In the genomic region with DNA sequence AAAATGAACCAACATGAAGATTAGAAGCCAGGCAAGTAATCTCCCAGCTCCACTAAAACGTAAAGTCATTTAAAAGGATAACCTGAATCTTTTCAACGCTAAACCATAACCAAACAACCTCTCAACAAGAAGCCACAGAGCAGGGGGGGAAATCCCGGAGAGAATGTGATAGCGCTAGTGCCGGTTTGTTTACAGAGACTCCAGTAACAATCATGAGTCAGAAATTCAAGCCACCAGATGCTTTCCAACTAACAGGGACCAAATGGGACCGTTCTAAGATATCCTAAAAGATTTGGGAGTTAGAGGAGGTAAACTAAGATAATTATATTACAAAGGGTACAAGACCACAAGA, we compare ENCODE assay signal across 8 cellular contexts. TPM values are rescaled to one million over a fixed set of nuclear protein-coding genes. Genes with fewer than 3 reads are reported as not detected.
DNase-seq lines count a peak whose midpoint lies in the region; ATAC-seq and TF ChIP-seq lines count a peak whose summit lies in the region.

No MANE protein-coding gene starts in this region.

- H3K79me2 ChIP-seq in OCI-LY7 (ENCODE audit: insufficient read depth, low read depth, low read length) (peaks cover 30% of the 10 kb centered on the region), osteoblast (ENCODE audit: insufficient read depth, low read length) (peaks cover 39% of the 10 kb centered on the region)

- no peak for TF ChIP-seq POLR2A in tibial nerve (IDR thresholded peaks at IDR 0.05)

- H3K27ac Mint-ChIP-seq in activated T-helper 2 cell treated with anti-CD3 and anti-CD28 coated beads, Interferon-gamma antibody, Interleukin-2, Interleukin-4, amounts not matched to agents 10 μg/mL and 5 μg/mL and 100 μg/mL, durations not matched to agents 14 hours and 24 hours and 36 hours = peak overlapping the region; percentile 99

- peaks cover 21% of the 10 kb centered on the region for H3K4me1 ChIP-seq in OCI-LY7 (ENCODE audit: insufficient read depth, low read length, poor library complexity, severe bottlenecking)
- peaks cover 32% of the 10 kb centered on the region for H3K4me1 ChIP-seq in osteoblast (ENCODE audit: insufficient read depth, low read length)
- peaks cover 0 to 55% (median 22%) of the 10 kb centered on the region in 4 donors for H3K4me1 ChIP-seq in tibial nerve

- peaks cover 33% of the 10 kb centered on the region for H3K36me3 Mint-ChIP-seq in activated T-helper 2 cell treated with anti-CD3 and anti-CD28 coated beads, Interferon-gamma antibody, Interleukin-2, Interleukin-4, amounts not matched to agents 10 μg/mL and 5 μg/mL and 100 μg/mL, durations not matched to agents 14 hours and 24 hours and 36 hours (ENCODE audit: low read depth)

- POLR2A ChIA-PET in OCI-LY7 (lab: Charles Lee) = interaction anchor here (0.9 to 3.2 kb wide), 7 partner anchors 9 to 164 kb away, joined by 3 to 14 read pairs (median 7); a partner anchor contains a TSS

- H3K4me3 ChIP-seq in OCI-LY7 (ENCODE audit: low read depth, low read length, poor library complexity, severe bottlenecking) (peak overlapping the region; percentile 88), foreskin fibroblast (ENCODE audit: low read depth in 1 of 2, low read length in 2 of 2) (peak overlapping the region; percentile 83 to 99), osteoblast (ENCODE audit: insufficient read depth, low read length) (peak overlapping the region; percentile 98), tibial nerve (peak overlapping the region; percentile 73 to 90 (median 87))

- DNase-seq in NK-92 treated with Interleukin-12 subunit alpha and Interleukin-12 subunit beta, amount 100 ng/mL, for 24 hours (lab: John Stamatoyannopoulos, UW) = peak; percentile 42
- no peak for DNase-seq in NK-92 (lab: John Stamatoyannopoulos, UW; ENCODE audit: unreplicated experiment)
- peak; percentile 24 for DNase-seq in OCI-LY7 (ENCODE audit: low spot score)
- DNase-seq in activated T-helper 2 cell treated with anti-CD3 and anti-CD28 coated beads, Interferon-gamma antibody, Interleukin-2, Interleukin-4, amounts not matched to agents 10 μg/mL and 5 μg/mL and 100 μg/mL, durations not matched to agents 14 hours and 24 hours and 36 hours (ENCODE audit: low spot score) = peak; percentile 68
- DNase-seq in foreskin fibroblast = peak; percentile 66 to 82
- no peak for DNase-seq in osteoblast (ENCODE audit: insufficient read length, low spot score, missing footprints)
- DNase-seq in tibial nerve (ENCODE audit: low spot score in 2 of 2) = peak in 1 of 2 donors; percentile 44

- H4K20me1 ChIP-seq in OCI-LY7 (ENCODE audit: insufficient read depth, low read length) (peaks cover 5% of the 10 kb centered on the region; the same call in 1 of the 2 replicates), osteoblast (ENCODE audit: insufficient read depth, low read length) (peaks cover 22% of the 10 kb centered on the region)

- H3K4me2 ChIP-seq in OCI-LY7 (ENCODE audit: low read length) (peak overlapping the region; percentile 88), osteoblast (ENCODE audit: insufficient read depth, low read length) (peak overlapping the region; percentile 78)

- intact Hi-C loops in OCI-LY7 (cut with micrococcal nuclease; ENCODE audit: unreplicated experiment) = no loop called here
- intact Hi-C loops in activated T-helper 2 cell treated with anti-CD3 and anti-CD28 coated beads, Interferon-gamma antibody, Interleukin-2, Interleukin-4, amounts not matched to agents 10 μg/mL and 5 μg/mL and 100 μg/mL, durations not matched to agents 14 hours and 24 hours and 36 hours (cut with micrococcal nuclease) = loop anchor here (2.0 to 5.0 kb wide), 3 partner anchors 57 to 1249 kb away; a partner anchor contains a TSS

- WGBS in tibial nerve, 2 donors = 0 to 1% methylated on average over 6 of the region's 6 CpGs

- TF ChIP-seq EP300 in tibial nerve (IDR thresholded peaks at IDR 0.05) = no peak

- H2AFZ ChIP-seq in OCI-LY7 (ENCODE audit: low read length) = peak overlapping the region; percentile 93; the same call in 1 of the 2 replicates
- no peak overlapping the region for H2AFZ ChIP-seq in osteoblast (ENCODE audit: low read length)

- CTCF ChIA-PET in OCI-LY7 (lab: Charles Lee; ENCODE audit: unreplicated experiment) = interaction anchor here (0.6 to 1.3 kb wide), 4 partner anchors 10 to 336 kb away, joined by 3 to 4 read pairs (median 4); no protein-coding TSS in a partner anchor

- no TSS peak for BruUV-seq in OCI-LY7 (replicated peaks; lab: Mats Ljungman, UMichigan)

- H3K4me1 Mint-ChIP-seq in activated T-helper 2 cell treated with anti-CD3 and anti-CD28 coated beads, Interferon-gamma antibody, Interleukin-2, Interleukin-4, amounts not matched to agents 10 μg/mL and 5 μg/mL and 100 μg/mL, durations not matched to agents 14 hours and 24 hours and 36 hours (ENCODE audit: low read depth) = peaks cover 39% of the 10 kb centered on the region

- no peaks in the 10 kb centered on the region for H3K9me3 ChIP-seq in OCI-LY7 (ENCODE audit: low read length)
- H3K9me3 ChIP-seq in osteoblast (ENCODE audit: low read depth, low read length) = no peaks in the 10 kb centered on the region
- H3K9me3 ChIP-seq in tibial nerve = no peaks in the 10 kb centered on the region

- H3K27me3 Mint-ChIP-seq in activated T-helper 2 cell treated with anti-CD3 and anti-CD28 coated beads, Interferon-gamma antibody, Interleukin-2, Interleukin-4, amounts not matched to agents 10 μg/mL and 5 μg/mL and 100 μg/mL, durations not matched to agents 14 hours and 24 hours and 36 hours (ENCODE audit: low read depth) = no peaks in the 10 kb centered on the region

- no peaks in the 10 kb centered on the region for H3K9me3 Mint-ChIP-seq in activated T-helper 2 cell treated with anti-CD3 and anti-CD28 coated beads, Interferon-gamma antibody, Interleukin-2, Interleukin-4, amounts not matched to agents 10 μg/mL and 5 μg/mL and 100 μg/mL, durations not matched to agents 14 hours and 24 hours and 36 hours

- H3K4me3 Mint-ChIP-seq in activated T-helper 2 cell treated with anti-CD3 and anti-CD28 coated beads, Interferon-gamma antibody, Interleukin-2, Interleukin-4, amounts not matched to agents 10 μg/mL and 5 μg/mL and 100 μg/mL, durations not matched to agents 14 hours and 24 hours and 36 hours (ENCODE audit: low read depth) = peak overlapping the region; percentile 98

- peak overlapping the region; percentile 41 for H3K27ac ChIP-seq in OCI-LY7 (ENCODE audit: low read depth, low read length, poor library complexity, severe bottlenecking)
- peak overlapping the region; percentile 87 for H3K27ac ChIP-seq in osteoblast (ENCODE audit: low read depth, low read length)
- peak overlapping the region; percentile 94 to 98 (median 95) for H3K27ac ChIP-seq in tibial nerve

- TF ChIP-seq CTCF in OCI-LY7 (conservative IDR thresholded peaks at IDR 0.05; ENCODE audit: low read length) (no peak), foreskin fibroblast (IDR thresholded peaks at IDR 0.05; ENCODE audit: low read depth, low read length) (no peak), osteoblast (IDR thresholded peaks at IDR 0.05; ENCODE audit: extremely low read depth, low read depth, low read length) (no peak), tibial nerve (IDR thresholded peaks at IDR 0.05) (no peak)

- no peaks in the 10 kb centered on the region for H3K27me3 ChIP-seq in osteoblast (ENCODE audit: insufficient read depth, low read length)
- H3K27me3 ChIP-seq in tibial nerve = no peaks in the 10 kb centered on the region

- H3K36me3 ChIP-seq in OCI-LY7 (ENCODE audit: insufficient read depth, low read length) = peaks cover 19% of the 10 kb centered on the region
- no peaks in the 10 kb centered on the region for H3K36me3 ChIP-seq in osteoblast (ENCODE audit: insufficient read depth, low read length)
- H3K36me3 ChIP-seq in tibial nerve = no peaks in the 10 kb centered on the region

- ATAC-seq in HG03378 (IDR thresholded peaks at IDR 0.05; ENCODE audit: unreplicated experiment) = peak; percentile 24

- no peaks in the 10 kb centered on the region for H3K9me2 ChIP-seq in OCI-LY7 (ENCODE audit: insufficient read depth, low read length)

RNA-seq across cellular contexts. Expression of a gene that starts 0.8 kb away (rescaled TPM):
- 102 and 118 TPM in 2 replicates for total RNA-seq in OCI-LY7 (2014; rRNA removed; shearing (Covaris generic))
- total RNA-seq in OCI-LY7 (2022) = 139 and 141 TPM in 2 replicates
- total RNA-seq in activated T-helper 2 cell treated with anti-CD3 and anti-CD28 coated beads, Interferon-gamma antibody, Interleukin-2, Interleukin-4, amounts not matched to agents 10 μg/mL and 5 μg/mL and 100 μg/mL, durations not matched to agents 14 hours and 24 hours and 36 hours = 132 and 143 TPM in 2 replicates
- 107 and 112 TPM in 2 replicates for total RNA-seq in osteoblast
- 100 to 1,000 TPM; 126 to 186 (median 172) TPM for total RNA-seq in tibial nerve

RNA-seq across cellular contexts. Expression of a gene that starts 23.4 kb away (rescaled TPM):
- 32.6 and 34.7 TPM in 2 replicates for total RNA-seq in OCI-LY7 (2014; rRNA removed; shearing (Covaris generic))
- total RNA-seq in OCI-LY7 (2022) (47.3 and 53.9 TPM in 2 replicates), osteoblast (38.0 and 43.3 TPM in 2 replicates), tibial nerve (10 to 100 TPM; 66.6 to 85.9 (median 71.6) TPM)
- total RNA-seq in activated T-helper 2 cell treated with anti-CD3 and anti-CD28 coated beads, Interferon-gamma antibody, Interleukin-2, Interleukin-4, amounts not matched to agents 10 μg/mL and 5 μg/mL and 100 μg/mL, durations not matched to agents 14 hours and 24 hours and 36 hours = 60.9 and 68.5 TPM in 2 replicates

RNA-seq across cellular contexts. Expression of a gene that starts 56.3 kb away (rescaled TPM):
- 20.7 and 22.3 TPM in 2 replicates for total RNA-seq in OCI-LY7 (2014; rRNA removed; shearing (Covaris generic))
- total RNA-seq in OCI-LY7 (2022) = 25.7 and 30.5 TPM in 2 replicates
- 61.0 and 61.7 TPM in 2 replicates for total RNA-seq in activated T-helper 2 cell treated with anti-CD3 and anti-CD28 coated beads, Interferon-gamma antibody, Interleukin-2, Interleukin-4, amounts not matched to agents 10 μg/mL and 5 μg/mL and 100 μg/mL, durations not matched to agents 14 hours and 24 hours and 36 hours
- total RNA-seq in osteoblast = 200 and 217 TPM in 2 replicates
- total RNA-seq in tibial nerve = 100 to 1,000 TPM; 144 to 154 (median 147) TPM

Comparison
In these comparisons a context has a peak if more than half of its experiments do, and no peak if none do; other contexts are left out.
1. DNase-seq: peak in NK-92 treated with Interleukin-12 subunit alpha and Interleukin-12 subunit beta, amount 100 ng/mL, for 24 hours (single experiment), OCI-LY7 (single experiment), activated T-helper 2 cell treated with anti-CD3 and anti-CD28 coated beads, Interferon-gamma antibody, Interleukin-2, Interleukin-4, amounts not matched to agents 10 μg/mL and 5 μg/mL and 100 μg/mL, durations not matched to agents 14 hours and 24 hours and 36 hours (single experiment) and foreskin fibroblast (2 of 2); none in NK-92 (single experiment) and osteoblast (single experiment).
2. H3K27ac ChIP-seq: peak in every context shown above with its lines; median percentile 95 in tibial nerve; 87 in osteoblast; 41 in OCI-LY7.
3. Peak in every context shown above with its lines, with median percentiles within 50 percentile points of each other: H3K4me3 ChIP-seq.